20 cellular contexts compared by ENCODE assay signal in genomic region chrX:14997271-14997670, GRCh38.
A peak's percentile ranks its signal among the peaks of the same experiment; 100 is the strongest.
DNase-seq lines count a peak whose midpoint lies in the region; ATAC-seq, FAIRE-seq and TF ChIP-seq lines count a peak whose summit lies in the region.
"Had no signal": no experiment of that assay in that cellular context is flagged by ENCODE, and none has a peak within 500 bp of the region (broad histone marks: within the 10 kb centered on the region; RNA-seq: fewer than 3 reads in every experiment).

No MANE protein-coding gene starts in this region.

- peak; percentile 6 for FAIRE-seq in D721Med (lab: Jason Lieb, UNC)
- FAIRE-seq: GM12892, GM19239, H54 had no signal

- ATAC-seq in activated T-cell treated with anti-CD3 and anti-CD28 coated beads, Interleukin-2, amount 50 U/mL, for 72 hours (replicated peaks in 1 of 2) = no peak
- ATAC-seq in HG03439 (IDR thresholded peaks at IDR 0.05; ENCODE audit: unreplicated experiment) (no peak), HG02981 (IDR thresholded peaks at IDR 0.05; ENCODE audit: unreplicated experiment) (no peak), GM19397 (IDR thresholded peaks at IDR 0.05; ENCODE audit: unreplicated experiment) (no peak)
- ATAC-seq: HCT116 had no signal

- no peak for TF ChIP-seq CTCF in D721Med (IDR thresholded peaks at IDR 0.05; ENCODE audit: insufficient read depth, missing control alignments)

- DNase-seq in D721Med (ENCODE audit: insufficient read length, low spot score) = no peak
- DNase-seq in epidermal melanocyte (ENCODE audit: insufficient read length, low spot score) = peak; percentile 18
- peak; percentile 8 for DNase-seq in medulla oblongata (ENCODE audit: extremely low spot score)
- no peak for DNase-seq in activated T-cell treated with anti-CD3 and anti-CD28 coated beads, Interleukin-2, amount 50 U/mL, for 72 hours
- DNase-seq: ACHN; CD4-positive, alpha-beta T cell; DMS153; DMS79 treated with DMSO at 0.1 percent for 48 hours; GDM1; GM23248; IMR-90; KBM-7 had no signal

- no peaks in the 10 kb centered on the region for H3K36me3 Mint-ChIP-seq in activated T-cell treated with anti-CD3 and anti-CD28 coated beads, Interleukin-2, amount 50 U/mL, for 72 hours (ENCODE audit: insufficient read depth in 2 of 2)

- peaks cover 25% of the 10 kb centered on the region for H3K27me3 Mint-ChIP-seq in activated T-cell treated with anti-CD3 and anti-CD28 coated beads, Interleukin-2, amount 50 U/mL, for 72 hours (ENCODE audit: low read depth)
- H3K27me3 Mint-ChIP-seq: CD4-positive, alpha-beta T cell had no signal

- no peaks in the 10 kb centered on the region for H3K9me3 Mint-ChIP-seq in activated T-cell treated with anti-CD3 and anti-CD28 coated beads, Interleukin-2, amount 50 U/mL, for 72 hours
- H3K9me3 Mint-ChIP-seq: CD4-positive, alpha-beta T cell had no signal

- no peak overlapping the region for H3K4me3 Mint-ChIP-seq in activated T-cell treated with anti-CD3 and anti-CD28 coated beads, Interleukin-2, amount 50 U/mL, for 72 hours
- H3K4me3 Mint-ChIP-seq: B cell; CD4-positive, alpha-beta T cell had no signal

- no peaks in the 10 kb centered on the region for H3K4me1 Mint-ChIP-seq in activated T-cell treated with anti-CD3 and anti-CD28 coated beads, Interleukin-2, amount 50 U/mL, for 72 hours (ENCODE audit: low read depth)
- H3K4me1 Mint-ChIP-seq: B cell had no signal

- H3K27ac Mint-ChIP-seq in activated T-cell treated with anti-CD3 and anti-CD28 coated beads, Interleukin-2, amount 50 U/mL, for 72 hours = no peak overlapping the region
- H3K27ac Mint-ChIP-seq: B cell; CD4-positive, alpha-beta T cell had no signal

Comparison
In these comparisons a context has a peak if more than half of its experiments do, and no peak if none do; other contexts are left out.
1. DNase-seq: peak in epidermal melanocyte (single experiment) and medulla oblongata (single experiment); none in D721Med (single experiment) and activated T-cell treated with anti-CD3 and anti-CD28 coated beads, Interleukin-2, amount 50 U/mL, for 72 hours (0 of 2).